Comparison of ENCODE assay signal across 9 cellular contexts in the genomic region with DNA sequence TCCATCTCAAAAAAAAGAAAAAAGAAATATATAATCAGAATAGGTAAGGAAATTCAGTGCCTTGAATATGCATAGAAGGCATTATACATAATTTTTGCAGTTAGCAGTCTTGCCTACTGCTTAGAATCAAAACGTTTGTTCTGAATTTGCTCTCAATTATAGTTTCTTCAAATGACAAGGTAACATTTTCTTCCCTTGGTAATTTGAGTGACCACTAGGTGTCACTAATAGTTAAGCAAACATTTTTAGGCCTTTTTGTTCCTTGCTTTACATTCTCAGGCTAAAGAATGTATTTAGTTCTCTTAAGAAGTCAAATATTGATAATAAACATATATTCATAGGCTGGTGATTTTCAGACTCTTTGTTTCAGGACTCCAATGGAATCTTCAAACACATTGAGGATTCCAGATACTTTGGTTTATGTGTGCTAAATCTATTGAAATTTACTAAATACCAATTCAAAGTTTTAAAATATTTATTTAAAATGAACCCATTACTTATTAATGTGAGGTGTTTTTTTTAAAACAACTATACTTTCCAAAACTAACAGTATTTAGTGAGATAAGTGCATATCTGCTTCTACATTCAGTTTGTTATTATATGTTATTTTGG. TPM values are rescaled to one million over a fixed set of nuclear protein-coding genes. Genes with fewer than 3 reads are reported as not detected.
DNase-seq lines count a peak whose midpoint lies in the region; ATAC-seq, FAIRE-seq and TF ChIP-seq lines count a peak whose summit lies in the region.
"Had no signal": no experiment of that assay in that cellular context is flagged by ENCODE, and none has a peak within 500 bp of the region (broad histone marks: within the 10 kb centered on the region; RNA-seq: fewer than 3 reads in every experiment).

No MANE protein-coding gene starts in this region.

- H2BK5ac ChIP-seq in H1 (ENCODE audit: low read depth, low read length): no peak overlapping the region

- H3K79me1 ChIP-seq in H1 (ENCODE audit: low read depth, low read length): no peaks in the 10 kb centered on the region

- no peak overlapping the region for H3K18ac ChIP-seq in H1 (ENCODE audit: extremely low read depth, low read length)

- no peak overlapping the region for H2BK120ac ChIP-seq in H1 (replicated peaks; ENCODE audit: low read depth, low read length)

- H3K4me2 ChIP-seq in OCI-LY1 (ENCODE audit: low read length) (no peak overlapping the region), H1 (ENCODE audit: insufficient read depth in 1 of 2, low read depth in 2 of 2, low read length in 2 of 2) (no peak overlapping the region), neural progenitor cell (no peak overlapping the region)

- no peak overlapping the region for H3K4me3 ChIP-seq in OCI-LY1 (ENCODE audit: low read depth, low read length, poor library complexity, severe bottlenecking)
- no peak overlapping the region for H3K4me3 ChIP-seq in H1 (ENCODE audit: extremely low read depth in 1 of 4, insufficient read depth in 2 of 4, low read depth in 3 of 4, low read length in 4 of 4)
- no peak overlapping the region for H3K4me3 ChIP-seq in neural progenitor cell

- POLR2A ChIA-PET in H1 (lab: Charles Lee; ENCODE audit: partially characterized antibody): interaction anchor here (1.0 kb wide), 1 partner anchor 55 kb away, joined by 3 read pairs; no protein-coding TSS in a partner anchor

- H3K4me1 ChIP-seq in OCI-LY1 (ENCODE audit: insufficient read depth, low read length, severe bottlenecking) (peaks cover 9% of the 10 kb centered on the region), H1 (replicated peaks in 1 of 4; ENCODE audit: control insufficient read depth in 3 of 4, insufficient read depth in 4 of 4, low read length in 3 of 4) (no peaks in the 10 kb centered on the region), neural progenitor cell (no peaks in the 10 kb centered on the region)

- no peaks in the 10 kb centered on the region for H3K23me2 ChIP-seq in H1 (ENCODE audit: low read depth, low read length)

- no peak overlapping the region for H4K5ac ChIP-seq in H1 (ENCODE audit: insufficient read length, low read depth, low read length)

- no peaks in the 10 kb centered on the region for H3K9me2 ChIP-seq in OCI-LY1 (ENCODE audit: low read depth, low read length)

- H3K9me3 ChIP-seq in OCI-LY1 (ENCODE audit: low read length): no peaks in the 10 kb centered on the region
- no peaks in the 10 kb centered on the region for H3K9me3 ChIP-seq in H1 (ENCODE audit: insufficient read depth in 2 of 2, low read depth in 1 of 2, low read length in 1 of 2)
- H3K9me3 ChIP-seq in neural progenitor cell (ENCODE audit: low read depth): no peaks in the 10 kb centered on the region

- no peak overlapping the region for H3K14ac ChIP-seq in H1 (ENCODE audit: insufficient read length)

- no peak overlapping the region for H3K27ac Mint-ChIP-seq in neural progenitor cell
- no peak overlapping the region for H3K27ac Mint-ChIP-seq in stimulated activated memory B cell treated with anti-CD40 and anti-IgM and Interleukin-4, amounts not matched to agents 10 μg/mL and 1 μg/mL and 100 μg/mL, for 72 hours
- H3K27ac Mint-ChIP-seq in stimulated activated naive CD8-positive, alpha-beta T cell treated with anti-CD3 and anti-CD28 coated beads, Interleukin-15, amount 100 ng/mL, for 72 hours: no peak overlapping the region

- H3K23ac ChIP-seq in H1 (ENCODE audit: insufficient read length): no peak overlapping the region

- no peaks in the 10 kb centered on the region for H3K4me1 Mint-ChIP-seq in neural progenitor cell
- H3K4me1 Mint-ChIP-seq in stimulated activated memory B cell treated with anti-CD40 and anti-IgM and Interleukin-4, amounts not matched to agents 10 μg/mL and 1 μg/mL and 100 μg/mL, for 72 hours: no peaks in the 10 kb centered on the region
- peaks cover 10% of the 10 kb centered on the region for H3K4me1 Mint-ChIP-seq in stimulated activated naive CD8-positive, alpha-beta T cell treated with anti-CD3 and anti-CD28 coated beads, Interleukin-15, amount 100 ng/mL, for 72 hours
- H3K4me1 Mint-ChIP-seq: IgD-negative memory B cell had no signal

- no peak overlapping the region for H2BK12ac ChIP-seq in H1 (ENCODE audit: low read depth, low read length)

- H2BK15ac ChIP-seq in H1 (ENCODE audit: low read length): no peak overlapping the region

- H4K20me1 ChIP-seq in OCI-LY1 (ENCODE audit: insufficient read depth, low read length) (no peaks in the 10 kb centered on the region), H1 (replicated peaks in 1 of 2; ENCODE audit: control insufficient read depth in 1 of 2, insufficient read depth in 2 of 2, low read length in 2 of 2) (peaks cover 0 to 2% of the 10 kb centered on the region in 2 experiments), neural progenitor cell (ENCODE audit: low read depth) (no peaks in the 10 kb centered on the region)

- no peaks in the 10 kb centered on the region; the same call in 1 of the 2 replicates for H3F3A ChIP-seq in OCI-LY1 (ENCODE audit: insufficient read depth, low read length)
- peaks cover 21% of the 10 kb centered on the region for H3F3A ChIP-seq in neural progenitor cell (ENCODE audit: low read depth)

- TF ChIP-seq CTCF in C4-2B (conservative IDR thresholded peaks at IDR 0.05) (peak; percentile 81), OCI-LY1 (IDR thresholded peaks at IDR 0.05; ENCODE audit: low read length) (peak; percentile 75), H1 (IDR thresholded peaks at IDR 0.05; ENCODE audit: control extremely low read depth in 1 of 3, insufficient read depth in 1 of 3, low read depth in 1 of 3, low read length in 3 of 3) (peak in 2 of 3 experiments; percentile 33 to 56; a peak in 2 of 4 replicates), neural progenitor cell (IDR thresholded peaks at IDR 0.05) (peak; percentile 82)

- H3K36me3 Mint-ChIP-seq in neural progenitor cell: peaks cover 23% of the 10 kb centered on the region
- H3K36me3 Mint-ChIP-seq in stimulated activated memory B cell treated with anti-CD40 and anti-IgM and Interleukin-4, amounts not matched to agents 10 μg/mL and 1 μg/mL and 100 μg/mL, for 72 hours: peaks cover 21% of the 10 kb centered on the region

- TF ChIP-seq POLR2A in H1 (IDR thresholded peaks at IDR 0.05; ENCODE audit: control extremely low read depth in 1 of 2, low read depth in 2 of 2, low read length in 2 of 2): no peak

- H3K27ac ChIP-seq in C4-2B (no peak overlapping the region), OCI-LY1 (ENCODE audit: low read depth, low read length, poor library complexity, severe bottlenecking) (no peak overlapping the region), H1 (ENCODE audit: low read depth, low read length) (no peak overlapping the region), neural progenitor cell (no peak overlapping the region)

- peak; percentile 49 to 65 for TF ChIP-seq RAD21 in H1 (IDR thresholded peaks at IDR 0.05 in 1 of 2, conservative IDR thresholded peaks at IDR 0.05 in 1 of 2; ENCODE audit: low read depth in 2 of 2, low read length in 2 of 2)

- no peak overlapping the region for H3K56ac ChIP-seq in H1 (replicated peaks; ENCODE audit: insufficient read length, low read depth, low read length)

- no peak overlapping the region for H3K4me3 Mint-ChIP-seq in neural progenitor cell
- no peak overlapping the region for H3K4me3 Mint-ChIP-seq in stimulated activated memory B cell treated with anti-CD40 and anti-IgM and Interleukin-4, amounts not matched to agents 10 μg/mL and 1 μg/mL and 100 μg/mL, for 72 hours
- no peak overlapping the region for H3K4me3 Mint-ChIP-seq in stimulated activated naive CD8-positive, alpha-beta T cell treated with anti-CD3 and anti-CD28 coated beads, Interleukin-15, amount 100 ng/mL, for 72 hours
- H3K4me3 Mint-ChIP-seq: IgD-negative memory B cell had no signal

- no peak for FAIRE-seq in H1 (lab: Jason Lieb, UNC)

- H2AFZ ChIP-seq in OCI-LY1 (ENCODE audit: low read length) (no peak overlapping the region), H1 (ENCODE audit: low read length) (no peak overlapping the region), neural progenitor cell (replicated peaks) (no peak overlapping the region)

- H3K27me3 ChIP-seq in OCI-LY1 (ENCODE audit: insufficient read depth, low read length) (no peaks in the 10 kb centered on the region), H1 (replicated peaks in 1 of 4; ENCODE audit: control insufficient read depth in 3 of 4, extremely low read depth in 1 of 4, insufficient read depth in 3 of 4, low read length in 3 of 4) (no peaks in the 10 kb centered on the region), neural progenitor cell (no peaks in the 10 kb centered on the region)

- no peak overlapping the region for H2BK20ac ChIP-seq in H1 (ENCODE audit: low read length)

- H3K79me2 ChIP-seq in OCI-LY1 (ENCODE audit: insufficient read depth, low read length) (no peaks in the 10 kb centered on the region), H1 (ENCODE audit: control insufficient read depth in 1 of 2, insufficient read depth in 2 of 2, low read length in 2 of 2) (peaks cover 0 to 18% of the 10 kb centered on the region in 2 experiments; a peak in 2 of 4 replicates), neural progenitor cell (ENCODE audit: low read depth) (peaks cover 16% of the 10 kb centered on the region)

- no peak overlapping the region for H4K8ac ChIP-seq in H1 (ENCODE audit: extremely low read depth, insufficient read depth, low read length)

- peaks cover 2% of the 10 kb centered on the region for H3K27me3 Mint-ChIP-seq in neural progenitor cell (ENCODE audit: insufficient read depth, low read depth)
- no peaks in the 10 kb centered on the region for H3K27me3 Mint-ChIP-seq in stimulated activated memory B cell treated with anti-CD40 and anti-IgM and Interleukin-4, amounts not matched to agents 10 μg/mL and 1 μg/mL and 100 μg/mL, for 72 hours
- no peaks in the 10 kb centered on the region for H3K27me3 Mint-ChIP-seq in stimulated activated naive CD8-positive, alpha-beta T cell treated with anti-CD3 and anti-CD28 coated beads, Interleukin-15, amount 100 ng/mL, for 72 hours
- H3K27me3 Mint-ChIP-seq: IgD-negative memory B cell had no signal

- 56% methylated on average over 1 of the region's 1 CpG; no CpG with 5 or more reads in 1 of the 2 experiments for WGBS in H1 (ENCODE audit: extremely low coverage in 1 of 2, insufficient coverage in 1 of 2, insufficient read length in 1 of 2, insufficient replicate concordance in 2 of 2, low coverage in 1 of 2, low lambda C conversion rate in 2 of 2, missing lambda C conversion rate in 1 of 2), 2 experiments

- peaks cover 53% of the 10 kb centered on the region for H3K36me3 ChIP-seq in OCI-LY1 (ENCODE audit: insufficient read depth, low read length)
- H3K36me3 ChIP-seq in H1 (ENCODE audit: control insufficient read depth in 2 of 4, insufficient read depth in 4 of 4, low read length in 3 of 4): peaks cover 21 to 88% (median 59%) of the 10 kb centered on the region in 4 experiments
- H3K36me3 ChIP-seq in neural progenitor cell: peaks cover 15% of the 10 kb centered on the region

- CTCF ChIA-PET in H1 (lab: Charles Lee; ENCODE audit: partially characterized antibody): interaction anchor here (0.7 to 2.7 kb wide), 13 partner anchors 8 to 314 kb away, joined by 3 to 10 read pairs (median 4); no protein-coding TSS in a partner anchor

- no peak overlapping the region for H3K9ac ChIP-seq in OCI-LY1 (ENCODE audit: low read length)
- no peak overlapping the region for H3K9ac ChIP-seq in H1 (replicated peaks in 1 of 4; ENCODE audit: extremely low read depth in 1 of 4, low read depth in 3 of 4, low read length in 3 of 4)
- H3K9ac ChIP-seq in neural progenitor cell: no peak overlapping the region

- no peak for ATAC-seq in stimulated activated memory B cell treated with anti-CD40 and anti-IgM and Interleukin-4, amounts not matched to agents 10 μg/mL and 1 μg/mL and 100 μg/mL, for 72 hours
- no peak for ATAC-seq in stimulated activated naive CD8-positive, alpha-beta T cell treated with anti-CD3 and anti-CD28 coated beads, Interleukin-15, amount 100 ng/mL, for 72 hours
- no peak for ATAC-seq in HG02840 (IDR thresholded peaks at IDR 0.05; ENCODE audit: low FRiP score, unreplicated experiment)

- no peaks in the 10 kb centered on the region for H3K9me3 Mint-ChIP-seq in neural progenitor cell
- no peaks in the 10 kb centered on the region for H3K9me3 Mint-ChIP-seq in stimulated activated memory B cell treated with anti-CD40 and anti-IgM and Interleukin-4, amounts not matched to agents 10 μg/mL and 1 μg/mL and 100 μg/mL, for 72 hours
- H3K9me3 Mint-ChIP-seq in stimulated activated naive CD8-positive, alpha-beta T cell treated with anti-CD3 and anti-CD28 coated beads, Interleukin-15, amount 100 ng/mL, for 72 hours: no peaks in the 10 kb centered on the region
- H3K9me3 Mint-ChIP-seq: IgD-negative memory B cell had no signal

- no peak overlapping the region for H4K91ac ChIP-seq in H1 (replicated peaks; ENCODE audit: insufficient read length, low read length)

- H2AK5ac ChIP-seq in H1 (ENCODE audit: low read depth, low read length): no peak overlapping the region

- no peak overlapping the region for H3K4ac ChIP-seq in H1 (replicated peaks; ENCODE audit: insufficient read length, low read depth, low read length)

- TF ChIP-seq EP300 in H1 (IDR thresholded peaks at IDR 0.05; ENCODE audit: borderline replicate concordance in 1 of 2, low read depth in 2 of 2, low read length in 2 of 2): no peak

- DNase-seq in H4 (ENCODE audit: low spot score): peak; percentile 41
- no peak for DNase-seq in H1 (ENCODE audit: low read depth in 1 of 2, low spot score in 2 of 2)
- DNase-seq in neural progenitor cell (ENCODE audit: low spot score): peak; percentile 50
- DNase-seq in stimulated activated naive CD8-positive, alpha-beta T cell treated with anti-CD3 and anti-CD28 coated beads, Interleukin-15, amount 100 ng/mL, for 72 hours: no peak

RNA-seq across cellular contexts. Expression of a gene that starts 55.0 kb away (rescaled TPM):
- 6.0 and 6.9 TPM in 2 replicates for total RNA-seq in H4 (2014; rRNA removed; shearing (Covaris generic))
- 6.3 and 7.6 TPM in 2 replicates for total RNA-seq in H1 (2021; fragmentation: NEBNext Ultra II Directional; extraction: Animal tissue kit (Norgen Biotek cat#: 25700))
- polyA plus RNA-seq in H1 (2011; rRNA removed): 1.4 and 3.1 TPM in 2 replicates
- polyA plus RNA-seq in H1 (2011; cell fraction: cytosol; rRNA removed): 3.7 TPM
- 3.3 TPM for polyA plus RNA-seq in H1 (2011; cell fraction: nucleus; rRNA removed)
- 3.3 to 4.4 TPM (median 3.8 TPM) in 4 replicates for polyA plus RNA-seq in H1 (2012, experiment 1 of 2)
- 0.35 TPM for polyA plus RNA-seq in H1 (2012, experiment 2 of 2)
- 5.7 TPM for polyA plus RNA-seq in H1 (2013, experiment 1 of 2)
- polyA plus RNA-seq in H1 (2013, experiment 2 of 2): 5.3 TPM
- polyA minus RNA-seq in H1 (2011; rRNA and poly(A)+ RNA removed): 2.7 and 3.4 TPM in 2 replicates
- polyA minus RNA-seq in H1 (2011; cell fraction: cytosol; rRNA and poly(A)+ RNA removed): 1.8 TPM
- polyA minus RNA-seq in H1 (2011; cell fraction: nucleus; rRNA and poly(A)+ RNA removed): 5.8 TPM
- 0.39 and 0.74 TPM in 2 replicates for total RNA-seq in neural progenitor cell (ENCODE audit: low replicate concordance)
- polyA plus RNA-seq: IgD-negative memory B cell had no signal

Comparison
In these comparisons a context has a peak if more than half of its experiments do, and no peak if none do; other contexts are left out.
1. DNase-seq: peak in H4 (single experiment) and neural progenitor cell (single experiment); none in H1 (0 of 2) and stimulated activated naive CD8-positive, alpha-beta T cell treated with anti-CD3 and anti-CD28 coated beads, Interleukin-15, amount 100 ng/mL, for 72 hours (0 of 2).
2. Peak in every context shown above with its lines, with median percentiles within 50 percentile points of each other: CTCF ChIP-seq.